In the genomic region with DNA sequence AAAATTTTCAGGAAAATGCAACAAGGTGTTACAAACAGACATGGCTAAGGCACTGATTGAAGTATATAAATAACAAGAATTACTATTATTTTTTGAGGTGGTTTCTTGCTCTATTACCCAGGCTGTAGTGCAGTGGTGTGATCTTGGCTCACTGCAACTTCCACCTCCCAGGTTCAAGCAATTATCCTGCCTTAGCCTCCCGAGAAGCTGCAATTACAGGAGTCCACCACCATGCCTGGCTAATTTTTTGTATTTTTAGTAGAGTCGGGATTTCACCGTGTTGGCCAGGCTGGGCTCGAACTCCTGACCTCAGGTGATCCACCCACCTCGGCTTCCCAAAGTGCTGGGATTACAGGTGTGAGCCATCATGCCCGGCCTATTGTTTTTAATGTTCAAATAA, we compare ENCODE assay signal across 5 cellular contexts. TPM values are rescaled to one million over a fixed set of nuclear protein-coding genes. Genes with fewer than 3 reads are reported as not detected.
A peak's percentile ranks its signal among the peaks of the same experiment; 100 is the strongest.
DNase-seq lines count a peak whose midpoint lies in the region; ATAC-seq, FAIRE-seq and TF ChIP-seq lines count a peak whose summit lies in the region.
"Not testable (repeated sequence)": the region's sequence is repeated elsewhere in the genome, so short reads cannot be mapped to it uniquely, and the experiment has no call there.

No MANE protein-coding gene starts in this region.

- H3K4me3 ChIP-seq in K562 = not testable (repeated sequence)

- intact Hi-C loops in K562 (cut with micrococcal nuclease) = not testable (repeated sequence)

- H3K4me1 Mint-ChIP-seq in H9 = peaks cover 20 to 21% of the 10 kb centered on the region in 2 experiments
- H3K4me1 Mint-ChIP-seq in HFFc6 (ENCODE audit: low read depth); endothelial cell (ENCODE audit: unreplicated experiment); type B pancreatic cell (ENCODE audit: unreplicated experiment): not testable (repeated sequence)

- not testable (repeated sequence) for H3K79me2 ChIP-seq in H9 (ENCODE audit: insufficient read depth, low read length); K562 (ENCODE audit: control insufficient read depth, insufficient read depth, low read length)

- not testable (repeated sequence) for FAIRE-seq in K562 (lab: Jason Lieb, UNC)

- not testable (repeated sequence) for H3K4me1 ChIP-seq in H9 (ENCODE audit: insufficient read depth, low read length); K562 (replicated peaks in 1 of 2; ENCODE audit: control insufficient read depth in 2 of 2, insufficient read depth in 2 of 2, low read length in 2 of 2)

- DNase-seq in H9; HFFc6; K562 (ENCODE audit: extremely low read depth in 1 of 4, low spot score in 3 of 4); endothelial cell (ENCODE audit: low spot score); type B pancreatic cell (ENCODE audit: extremely low spot score, unreplicated experiment): not testable (repeated sequence)

- not testable (repeated sequence) for H2BK120ac ChIP-seq in H9 (ENCODE audit: low read depth, low read length, poor library complexity, severe bottlenecking)

- not testable (repeated sequence) for H3K23ac ChIP-seq in H9 (ENCODE audit: insufficient read length, low read depth, low read length)

- not testable (repeated sequence) for H3K36me3 Mint-ChIP-seq in H9 (ENCODE audit: insufficient read depth in 1 of 3, low read depth in 3 of 3); endothelial cell (ENCODE audit: low read depth, unreplicated experiment); type B pancreatic cell
- peaks cover 14% of the 10 kb centered on the region for H3K36me3 Mint-ChIP-seq in HFFc6 (ENCODE audit: low read depth)

- H2AFZ ChIP-seq in H9 (ENCODE audit: low read length); K562 (ENCODE audit: low read depth, low read length): not testable (repeated sequence)

- H3K27me3 ChIP-seq in H9 (ENCODE audit: insufficient read depth, low read length); K562 (ENCODE audit: control insufficient read depth in 2 of 2, insufficient read depth in 2 of 2, low read length in 2 of 2): not testable (repeated sequence)

- not testable (repeated sequence) for H4K20me1 ChIP-seq in H9 (ENCODE audit: control insufficient read depth, insufficient read depth, insufficient read length); K562 (replicated peaks; ENCODE audit: control insufficient read depth, insufficient read depth, low read length)

- H3K27ac ChIP-seq in H9 (ENCODE audit: insufficient read length, low read depth, low read length); K562 (ENCODE audit: extremely low read depth, low read depth, low read length): not testable (repeated sequence)

- H3K23me2 ChIP-seq in H9 (ENCODE audit: insufficient read length, low read depth, low read length, poor library complexity, severe bottlenecking) = not testable (repeated sequence)

- not testable (repeated sequence) for H3K4ac ChIP-seq in H9 (ENCODE audit: low read depth, low read length)

- H2BK12ac ChIP-seq in H9 (ENCODE audit: insufficient read length, low read depth, low read length) = not testable (repeated sequence)

- not testable (repeated sequence) for H3K9me3 ChIP-seq in H9 (ENCODE audit: control insufficient read depth, low read depth, low read length); K562 (replicated peaks; ENCODE audit: control insufficient read depth, insufficient read depth, low read depth, low read length)

- not testable (repeated sequence) for H2BK5ac ChIP-seq in H9 (ENCODE audit: insufficient read length, low read length)

- not testable (repeated sequence) for H2BK15ac ChIP-seq in H9 (ENCODE audit: low read depth, low read length)

- CTCF ChIA-PET in K562 (lab: Yijun Ruan, JAX; ENCODE audit: low intra/inter-chr PET ratio) = not testable (repeated sequence)

- not testable (repeated sequence) for H2BK20ac ChIP-seq in H9 (ENCODE audit: low read depth, low read length, poor library complexity, severe bottlenecking)

- H2AK5ac ChIP-seq in H9 (ENCODE audit: insufficient read length, low read length) = not testable (repeated sequence)

- not testable (repeated sequence) for H3K14ac ChIP-seq in H9 (ENCODE audit: insufficient read depth, low read length)

- H3K4me3 Mint-ChIP-seq in H9; HFFc6; endothelial cell (ENCODE audit: unreplicated experiment); type B pancreatic cell: not testable (repeated sequence)

- H3T11ph ChIP-seq in H9 (ENCODE audit: low read length) = not testable (repeated sequence)

- not testable (repeated sequence) for H3K9ac ChIP-seq in H9 (ENCODE audit: extremely low read depth, insufficient read length, low read length); K562 (ENCODE audit: insufficient read depth in 1 of 2, low read depth in 2 of 2, low read length in 2 of 2)

- not testable (repeated sequence) for H3K4me2 ChIP-seq in H9 (ENCODE audit: insufficient read depth, insufficient read length, low read length); K562 (ENCODE audit: insufficient read depth, low read length)

- H3K18ac ChIP-seq in H9 (ENCODE audit: insufficient read length, low read depth, low read length) = not testable (repeated sequence)

- POLR2A ChIA-PET in K562 (lab: Yijun Ruan, JAX) = interaction anchor here (0.6 kb wide), 1 partner anchor 16 kb away, joined by 3 read pairs; no protein-coding TSS in a partner anchor

- H3K36me3 ChIP-seq in K562 (ENCODE audit: control insufficient read depth, insufficient read depth, low read length) = peaks cover 19% of the 10 kb centered on the region

- WGBS in H9 (ENCODE audit: extremely low coverage, insufficient read length, low lambda C conversion rate) = no CpG with 5 or more reads among the region's 6 CpGs
- WGBS in K562 (ENCODE audit: insufficient coverage, low coverage, missing lambda C conversion rate) = 31% methylated on average over 6 of the region's 6 CpGs

- not testable (repeated sequence) for BruUV-seq in K562 (replicated peaks; lab: Mats Ljungman, UMichigan)

- not testable (repeated sequence) for H3K56ac ChIP-seq in H9 (ENCODE audit: insufficient read length, low read depth, low read length)

- H3K9me3 Mint-ChIP-seq in H9; endothelial cell (ENCODE audit: unreplicated experiment); type B pancreatic cell: not testable (repeated sequence)
- H3K9me3 Mint-ChIP-seq in HFFc6 = peaks cover 24% of the 10 kb centered on the region

- not testable (repeated sequence) for H4K8ac ChIP-seq in H9 (replicated peaks; ENCODE audit: insufficient read length, low read depth, low read length)

- H4K5ac ChIP-seq in H9 (ENCODE audit: insufficient read length, low read depth, low read length) = not testable (repeated sequence)

- H3K27me3 Mint-ChIP-seq in H9 (ENCODE audit: low read depth); HFFc6 (ENCODE audit: insufficient read depth); endothelial cell (ENCODE audit: unreplicated experiment); type B pancreatic cell: not testable (repeated sequence)

- in situ Hi-C loops in K562 (cut with MboI) = not testable (repeated sequence)

- not testable (repeated sequence) for H3K79me1 ChIP-seq in H9 (ENCODE audit: insufficient read depth, low read depth, low read length, poor library complexity, severe bottlenecking)

- TF ChIP-seq CTCF in H9 (conservative IDR thresholded peaks at IDR 0.05) (peak; percentile 29; the same call in 1 of the 3 replicates), HFFc6 (IDR thresholded peaks at IDR 0.05) (peak; percentile 27; the same call in 1 of the 2 replicates), K562 (IDR thresholded peaks at IDR 0.05 in 2 of 3, conservative IDR thresholded peaks at IDR 0.05 in 1 of 3; ENCODE audit: insufficient read depth in 2 of 3, low read depth in 1 of 3, low read length in 3 of 3) (peak in 1 of 3 experiments; percentile 0; a peak in 1 of 6 replicates), endothelial cell (IDR thresholded peaks at IDR 0.05; ENCODE audit: unreplicated experiment) (peak; percentile 42), type B pancreatic cell (conservative IDR thresholded peaks at IDR 0.05) (peak; percentile 47)

- not testable (repeated sequence) for H3K27ac Mint-ChIP-seq in H9; HFFc6; endothelial cell (ENCODE audit: unreplicated experiment); type B pancreatic cell

- peak; percentile 57; the same call in 2 of the 3 replicates for ATAC-seq in K562

- not testable (repeated sequence) for TF ChIP-seq RAD21 in K562 (CRISPR knock-in tag; conservative IDR thresholded peaks at IDR 0.05 in 1 of 2, IDR thresholded peaks at IDR 0.05 in 1 of 2)

- not testable (repeated sequence) for H3K9me1 ChIP-seq in K562 (ENCODE audit: control insufficient read depth, insufficient read depth, low read length)

- H4K91ac ChIP-seq in H9 (ENCODE audit: insufficient read length, low read depth, low read length) = not testable (repeated sequence)

- TF ChIP-seq EP300 in K562 (IDR thresholded peaks at IDR 0.05; ENCODE audit: low read length) = not testable (repeated sequence)

- not testable (repeated sequence) for TF ChIP-seq POLR2A in K562 (conservative IDR thresholded peaks at IDR 0.05)

RNA-seq across cellular contexts. Expression of a gene that starts 23.6 kb away (rescaled TPM):
- 12.5 and 13.7 TPM in 2 replicates for total RNA-seq in H9 (2021)
- 10 to 100 TPM; 10.3 to 15.5 (median 14.4) TPM for total RNA-seq in HFFc6 (2021; fragmentation: NEBNext Ultra II Directional; extraction: Animal tissue kit (Norgen Biotek cat#: 25700))
- total RNA-seq in K562 (2011; cell fraction: chromatin; rRNA removed; ENCODE audit: low replicate concordance) = 61.3 and 74.5 TPM in 2 replicates
- total RNA-seq in K562 (2011; cell fraction: nucleolus; rRNA removed) = 34.5 and 45.0 TPM in 2 replicates
- 42.9 and 46.5 TPM in 2 replicates for total RNA-seq in K562 (2011; cell fraction: nucleoplasm; rRNA removed)
- total RNA-seq in K562 (2014; rRNA removed) = 15.6 and 19.8 TPM in 2 replicates
- total RNA-seq in K562 (2014; rRNA removed; fragmentation: Illumina TruSeq; extraction: Trizol) = 24.5 and 25.9 TPM in 2 replicates
- total RNA-seq in K562 (2015; rRNA removed; fragmentation: Illumina TruSeq; extraction: Trizol) = 17.8 and 18.6 TPM in 2 replicates
- total RNA-seq in K562 (2021) = 17.8 and 19.1 TPM in 2 replicates
- 29.1 and 29.9 TPM in 2 replicates for polyA plus RNA-seq in K562 (2011; rRNA removed)
- polyA plus RNA-seq in K562 (2011; cell fraction: cytosol; rRNA removed) = 9.3 and 12.8 TPM in 2 replicates
- 32.9 and 37.3 TPM in 2 replicates for polyA plus RNA-seq in K562 (2011; cell fraction: nucleus; rRNA removed)
- polyA plus RNA-seq in K562 (2012) = 16.7 and 17.9 TPM in 2 replicates
- polyA plus RNA-seq in K562 (2014; fragmentation: Illumina TruSeq; extraction: Trizol) = 19.1 and 19.8 TPM in 2 replicates
- polyA plus RNA-seq in K562 (2014; fragmentation: Nextera tagmentation; extraction: Ambion mirVana) = 10 to 100 TPM; 43.8 to 49.1 TPM
- 25.6 and 28.2 TPM in 2 replicates for polyA plus RNA-seq in K562 (2014; rRNA removed)
- polyA minus RNA-seq in K562 (2011; rRNA and poly(A)+ RNA removed) = 9.7 and 10.7 TPM in 2 replicates
- polyA minus RNA-seq in K562 (2011; cell fraction: cytosol; rRNA and poly(A)+ RNA removed) = 6.4 and 6.8 TPM in 2 replicates
- polyA minus RNA-seq in K562 (2011; cell fraction: nucleus; rRNA and poly(A)+ RNA removed) = 16.4 and 25.4 TPM in 2 replicates
- 4.6 TPM for total RNA-seq in endothelial cell (ENCODE audit: unreplicated experiment)
- total RNA-seq in type B pancreatic cell (ENCODE audit: low replicate concordance) = 16.5 and 20.3 TPM in 2 replicates

RNA-seq across cellular contexts. Expression of a gene that starts 24.0 kb away (rescaled TPM):
- 42.1 and 45.6 TPM in 2 replicates for total RNA-seq in H9 (2021)
- 10 to 100 TPM; 27.7 to 39.5 (median 36.5) TPM for total RNA-seq in HFFc6 (2021; fragmentation: NEBNext Ultra II Directional; extraction: Animal tissue kit (Norgen Biotek cat#: 25700))
- 27.7 and 84.8 TPM in 2 replicates for total RNA-seq in K562 (2011; cell fraction: chromatin; rRNA removed; ENCODE audit: low replicate concordance)
- total RNA-seq in K562 (2011; cell fraction: nucleolus; rRNA removed) = 18.7 and 18.9 TPM in 2 replicates
- total RNA-seq in K562 (2011; cell fraction: nucleoplasm; rRNA removed) = 37.2 and 63.7 TPM in 2 replicates
- total RNA-seq in K562 (2014; rRNA removed) = 55.9 and 66.6 TPM in 2 replicates
- 58.5 and 65.3 TPM in 2 replicates for total RNA-seq in K562 (2014; rRNA removed; fragmentation: Illumina TruSeq; extraction: Trizol)
- total RNA-seq in K562 (2015; rRNA removed; fragmentation: Illumina TruSeq; extraction: Trizol) = 63.7 and 71.7 TPM in 2 replicates
- total RNA-seq in K562 (2021) = 52.1 and 53.4 TPM in 2 replicates
- 23.8 and 40.2 TPM in 2 replicates for polyA plus RNA-seq in K562 (2011; rRNA removed)
- 3.5 and 5.5 TPM in 2 replicates for polyA plus RNA-seq in K562 (2011; cell fraction: cytosol; rRNA removed)
- polyA plus RNA-seq in K562 (2011; cell fraction: nucleus; rRNA removed) = 21.4 and 28.4 TPM in 2 replicates
- 21.9 and 44.7 TPM in 2 replicates for polyA plus RNA-seq in K562 (2012)
- polyA plus RNA-seq in K562 (2014; fragmentation: Illumina TruSeq; extraction: Trizol) = 67.2 and 83.6 TPM in 2 replicates
- polyA plus RNA-seq in K562 (2014; fragmentation: Nextera tagmentation; extraction: Ambion mirVana) = 10 to 100 TPM; 36.8 to 56.3 TPM
- polyA plus RNA-seq in K562 (2014; rRNA removed) = 74.8 and 83.7 TPM in 2 replicates
- 32.1 and 37.6 TPM in 2 replicates for polyA minus RNA-seq in K562 (2011; rRNA and poly(A)+ RNA removed)
- polyA minus RNA-seq in K562 (2011; cell fraction: cytosol; rRNA and poly(A)+ RNA removed) = 12.6 and 30.7 TPM in 2 replicates
- 21.9 and 25.9 TPM in 2 replicates for polyA minus RNA-seq in K562 (2011; cell fraction: nucleus; rRNA and poly(A)+ RNA removed)
- total RNA-seq in endothelial cell (ENCODE audit: unreplicated experiment) = 24.7 TPM
- 40.2 and 41.7 TPM in 2 replicates for total RNA-seq in type B pancreatic cell (ENCODE audit: low replicate concordance)

RNA-seq across cellular contexts. Expression of a gene that starts 38.0 kb away (rescaled TPM):
- total RNA-seq in H9 (2021) (74.4 and 75.1 TPM in 2 replicates), K562 (2014; rRNA removed) (8.9 and 11.1 TPM in 2 replicates), K562 (2014; rRNA removed; fragmentation: Illumina TruSeq; extraction: Trizol) (4.3 and 7.3 TPM in 2 replicates), K562 (2015; rRNA removed; fragmentation: Illumina TruSeq; extraction: Trizol) (10.2 and 10.7 TPM in 2 replicates), K562 (2021) (8.8 and 14.9 TPM in 2 replicates), endothelial cell (ENCODE audit: unreplicated experiment) (125 TPM), type B pancreatic cell (ENCODE audit: low replicate concordance) (102 and 139 TPM in 2 replicates)
- 100 to 1,000 TPM in 3 of 6 experiments, 10 to 100 TPM in 3; 97.3 to 121 (median 101) TPM for total RNA-seq in HFFc6 (2021; fragmentation: NEBNext Ultra II Directional; extraction: Animal tissue kit (Norgen Biotek cat#: 25700))
- 47.5 and 82.4 TPM in 2 replicates for total RNA-seq in K562 (2011; cell fraction: chromatin; rRNA removed; ENCODE audit: low replicate concordance)
- 40.3 and 50.5 TPM in 2 replicates for total RNA-seq in K562 (2011; cell fraction: nucleolus; rRNA removed)
- 48.0 and 59.6 TPM in 2 replicates for total RNA-seq in K562 (2011; cell fraction: nucleoplasm; rRNA removed)
- polyA plus RNA-seq in K562 (2011; rRNA removed) (9.1 and 11.7 TPM in 2 replicates), K562 (2014; fragmentation: Illumina TruSeq; extraction: Trizol) (8.8 and 9.4 TPM in 2 replicates), K562 (2014; fragmentation: Nextera tagmentation; extraction: Ambion mirVana) (10 to 100 TPM in 1 of 2 experiments, 1 to 10 TPM in 1; 4.9 to 10.6 TPM), K562 (2014; rRNA removed) (13.4 and 18.6 TPM in 2 replicates)
- 10.4 and 14.7 TPM in 2 replicates for polyA plus RNA-seq in K562 (2011; cell fraction: cytosol; rRNA removed)
- polyA plus RNA-seq in K562 (2011; cell fraction: nucleus; rRNA removed) = 38.4 and 51.1 TPM in 2 replicates
- polyA plus RNA-seq in K562 (2012) = 21.2 and 42.3 TPM in 2 replicates
- 10.1 and 10.7 TPM in 2 replicates for polyA minus RNA-seq in K562 (2011; rRNA and poly(A)+ RNA removed)
- 5.2 and 5.5 TPM in 2 replicates for polyA minus RNA-seq in K562 (2011; cell fraction: cytosol; rRNA and poly(A)+ RNA removed)
- polyA minus RNA-seq in K562 (2011; cell fraction: nucleus; rRNA and poly(A)+ RNA removed) = 15.9 and 16.9 TPM in 2 replicates
